28 cellular contexts compared by ENCODE assay signal in genomic region chr2:170092475-170092874, GRCh38.
A peak's percentile ranks its signal among the peaks of the same experiment; 100 is the strongest.
DNase-seq lines count a peak whose midpoint lies in the region; ATAC-seq and TF ChIP-seq lines count a peak whose summit lies in the region.
"Had no signal": no experiment of that assay in that cellular context is flagged by ENCODE, and none has a peak within 500 bp of the region (broad histone marks: within the 10 kb centered on the region; RNA-seq: fewer than 3 reads in every experiment).

No MANE protein-coding gene starts in this region.

- peaks cover 0 to 12% of the 10 kb centered on the region in 2 donors for H3K4me1 ChIP-seq in right atrium auricular region
- H3K4me1 ChIP-seq in GM23338 (ENCODE audit: insufficient read depth), result peaks cover 7% of the 10 kb centered on the region; the same call in 1 of the 2 replicates
- H3K4me1 ChIP-seq: BLaER1 treated with 17β-estradiol and CSF1 and Interleukin-3, amounts not matched to agents 10 nM and 100 nM; SJSA1 had no signal

- H3K36me3 ChIP-seq in right atrium auricular region (no peaks in the 10 kb centered on the region), GM23338 (ENCODE audit: insufficient read depth) (peaks cover 7% of the 10 kb centered on the region)
- H3K36me3 ChIP-seq: BLaER1 treated with 17β-estradiol and CSF1 and Interleukin-3, amounts not matched to agents 10 nM and 100 nM; HAP-1; SJSA1 had no signal

- H3K27ac ChIP-seq in right atrium auricular region (no peak overlapping the region), GM23338 (ENCODE audit: low read depth) (no peak overlapping the region)
- H3K27ac ChIP-seq: BLaER1 treated with 17β-estradiol and CSF1 and Interleukin-3, amounts not matched to agents 10 nM and 100 nM; HL-60; PC-9; SJSA1 had no signal

- H3K79me2 ChIP-seq in GM23338 (replicated peaks; ENCODE audit: insufficient read depth), result no peaks in the 10 kb centered on the region

- ATAC-seq in stimulated activated naive CD8-positive, alpha-beta T cell treated with anti-CD3 and anti-CD28 coated beads, Interleukin-15, Interleukin-2, amounts not matched to agents 100 U/mL and 50 U/mL, for 24 hours, result no peak
- ATAC-seq in GM23338 (no peak), GM21367 (IDR thresholded peaks at IDR 0.05; ENCODE audit: unreplicated experiment) (no peak)

- TF ChIP-seq CTCF in right atrium auricular region (IDR thresholded peaks at IDR 0.05) (no peak), GM23338 (conservative IDR thresholded peaks at IDR 0.05; ENCODE audit: low read depth in 2 of 2) (no peak)

- H3K27me3 ChIP-seq in right atrium auricular region, result no peaks in the 10 kb centered on the region
- no peaks in the 10 kb centered on the region for H3K27me3 ChIP-seq in GM23338 (ENCODE audit: insufficient read depth)
- H3K27me3 ChIP-seq: BLaER1 treated with 17β-estradiol and CSF1 and Interleukin-3, amounts not matched to agents 10 nM and 100 nM; SJSA1 had no signal

- H3K9me3 ChIP-seq in right atrium auricular region, result no peaks in the 10 kb centered on the region
- H3K9me3 ChIP-seq: SJSA1 had no signal

- H3K4me1 Mint-ChIP-seq in stimulated activated naive CD8-positive, alpha-beta T cell treated with anti-CD3 and anti-CD28 coated beads, Interleukin-15, Interleukin-2, amounts not matched to agents 100 ng/mL and 50 ng/mL, for 24 hours (ENCODE audit: low read depth), result no peaks in the 10 kb centered on the region
- H3K4me1 Mint-ChIP-seq in GM23338, result peaks cover 10% of the 10 kb centered on the region; the same call in 2 of the 3 replicates

- H3K4me3 Mint-ChIP-seq in stimulated activated naive CD8-positive, alpha-beta T cell treated with anti-CD3 and anti-CD28 coated beads, Interleukin-15, Interleukin-2, amounts not matched to agents 100 ng/mL and 50 ng/mL, for 24 hours, result no peak overlapping the region
- no peak overlapping the region for H3K4me3 Mint-ChIP-seq in GM23338
- H3K4me3 Mint-ChIP-seq: CD4-positive, alpha-beta T cell had no signal

- no peaks in the 10 kb centered on the region for H3K36me3 Mint-ChIP-seq in stimulated activated naive CD8-positive, alpha-beta T cell treated with anti-CD3 and anti-CD28 coated beads, Interleukin-15, Interleukin-2, amounts not matched to agents 100 ng/mL and 50 ng/mL, for 24 hours (ENCODE audit: low read depth)
- peaks cover 24% of the 10 kb centered on the region for H3K36me3 Mint-ChIP-seq in GM23338 (ENCODE audit: low read depth)

- H3K4me2 ChIP-seq in GM23338, result no peak overlapping the region
- H3K4me2 ChIP-seq: BLaER1 treated with 17β-estradiol and CSF1 and Interleukin-3, amounts not matched to agents 10 nM and 100 nM; PC-9 had no signal

- H3K9me3 Mint-ChIP-seq in stimulated activated naive CD8-positive, alpha-beta T cell treated with anti-CD3 and anti-CD28 coated beads, Interleukin-15, Interleukin-2, amounts not matched to agents 100 ng/mL and 50 ng/mL, for 24 hours, result peaks cover 6% of the 10 kb centered on the region
- H3K9me3 Mint-ChIP-seq in GM23338, result peaks cover 27% of the 10 kb centered on the region

- DNase-seq in stimulated activated naive CD8-positive, alpha-beta T cell treated with anti-CD3 and anti-CD28 coated beads, Interleukin-15, Interleukin-2, amounts not matched to agents 100 U/mL and 50 U/mL, for 24 hours, result no peak
- DNase-seq in astrocyte of the hippocampus (ENCODE audit: low read depth, low spot score) (peak; percentile 28), fibroblast of peridontal ligament (ENCODE audit: extremely low read depth) (peak; percentile 55), right atrium auricular region (ENCODE audit: low spot score) (no peak), GM23338 (ENCODE audit: low spot score) (no peak)
- no peak for DNase-seq in stimulated activated CD4-positive, alpha-beta T cell treated with anti-CD3 and anti-CD28 coated beads, Interleukin-2, amount 100 ng/mL, for 24 hours
- DNase-seq: 8988T; AML-193; CD4-positive, alpha-beta T cell; GOT3; Kasumi-1; MV-4-11; NCI-H1105; NCI-H146; NCI-H2029; NCI-H446 treated with DMSO at 0.1 percent for 48 hours; NCI-H526; NCI-H82; NK-92 treated with Interleukin-12 subunit alpha and Interleukin-12 subunit beta, amount 100 ng/mL, for 24 hours; PC-9; Right ventricle myocardium superior; RPMI8226 had no signal

- no peak overlapping the region for H3K4me3 ChIP-seq in right atrium auricular region
- H3K4me3 ChIP-seq in GM23338, result no peak overlapping the region
- H3K4me3 ChIP-seq: BLaER1 treated with 17β-estradiol and CSF1 and Interleukin-3, amounts not matched to agents 10 nM and 100 nM; HAP-1; PC-9; SJSA1 had no signal

- H2AFZ ChIP-seq in GM23338, result no peak overlapping the region
- H2AFZ ChIP-seq: PC-9 had no signal

- peak overlapping the region; percentile 22 for H3K27ac Mint-ChIP-seq in stimulated activated naive CD8-positive, alpha-beta T cell treated with anti-CD3 and anti-CD28 coated beads, Interleukin-15, Interleukin-2, amounts not matched to agents 100 ng/mL and 50 ng/mL, for 24 hours
- H3K27ac Mint-ChIP-seq in GM23338, result no peak overlapping the region
- H3K27ac Mint-ChIP-seq: CD4-positive, alpha-beta T cell had no signal

- H3F3A ChIP-seq in GM23338 (replicated peaks; ENCODE audit: low read depth), result no peaks in the 10 kb centered on the region

- H3K9me2 ChIP-seq in GM23338 (ENCODE audit: insufficient read depth), result no peaks in the 10 kb centered on the region

- no peaks in the 10 kb centered on the region for H4K20me1 ChIP-seq in GM23338 (replicated peaks; ENCODE audit: insufficient read depth)
- H4K20me1 ChIP-seq: BLaER1 treated with 17β-estradiol and CSF1 and Interleukin-3, amounts not matched to agents 10 nM and 100 nM had no signal

- peaks cover 10% of the 10 kb centered on the region for H3K27me3 Mint-ChIP-seq in stimulated activated naive CD8-positive, alpha-beta T cell treated with anti-CD3 and anti-CD28 coated beads, Interleukin-15, Interleukin-2, amounts not matched to agents 100 ng/mL and 50 ng/mL, for 24 hours
- H3K27me3 Mint-ChIP-seq in GM23338 (ENCODE audit: insufficient read depth, low read depth, poor library complexity), result peaks cover 3% of the 10 kb centered on the region
- H3K27me3 Mint-ChIP-seq: CD4-positive, alpha-beta T cell had no signal

TF ChIP-seq in GM23338, 12 proteins besides CTCF, POLR2A, EP300 and RAD21 (continues in another document):
- TF ChIP-seq STAT1 (IDR thresholded peaks at IDR 0.05; ENCODE audit: unreplicated experiment) (no peak), NANOG (IDR thresholded peaks at IDR 0.05; ENCODE audit: borderline replicate concordance) (no peak), ZNF331 (CRISPR knock-in tag; IDR thresholded peaks at IDR 0.05; ENCODE audit: low read depth) (no peak), EZH2phosphoT487 (IDR thresholded peaks at IDR 0.05; ENCODE audit: unreplicated experiment) (no peak), EZH2 (IDR thresholded peaks at IDR 0.05; ENCODE audit: low read depth, unreplicated experiment) (no peak), ETS1 (IDR thresholded peaks at IDR 0.05) (no peak)

Comparison
In these comparisons a context has a peak if more than half of its experiments do, and no peak if none do; other contexts are left out.
1. DNase-seq: peak in astrocyte of the hippocampus (single experiment) and fibroblast of peridontal ligament (single experiment); none in stimulated activated naive CD8-positive, alpha-beta T cell treated with anti-CD3 and anti-CD28 coated beads, Interleukin-15, Interleukin-2, amounts not matched to agents 100 U/mL and 50 U/mL, for 24 hours (single experiment), right atrium auricular region (single experiment), stimulated activated CD4-positive, alpha-beta T cell treated with anti-CD3 and anti-CD28 coated beads, Interleukin-2, amount 100 ng/mL, for 24 hours (0 of 2) and GM23338 (single experiment).